ENCODE assay signal across 8 cellular contexts in the genomic region with DNA sequence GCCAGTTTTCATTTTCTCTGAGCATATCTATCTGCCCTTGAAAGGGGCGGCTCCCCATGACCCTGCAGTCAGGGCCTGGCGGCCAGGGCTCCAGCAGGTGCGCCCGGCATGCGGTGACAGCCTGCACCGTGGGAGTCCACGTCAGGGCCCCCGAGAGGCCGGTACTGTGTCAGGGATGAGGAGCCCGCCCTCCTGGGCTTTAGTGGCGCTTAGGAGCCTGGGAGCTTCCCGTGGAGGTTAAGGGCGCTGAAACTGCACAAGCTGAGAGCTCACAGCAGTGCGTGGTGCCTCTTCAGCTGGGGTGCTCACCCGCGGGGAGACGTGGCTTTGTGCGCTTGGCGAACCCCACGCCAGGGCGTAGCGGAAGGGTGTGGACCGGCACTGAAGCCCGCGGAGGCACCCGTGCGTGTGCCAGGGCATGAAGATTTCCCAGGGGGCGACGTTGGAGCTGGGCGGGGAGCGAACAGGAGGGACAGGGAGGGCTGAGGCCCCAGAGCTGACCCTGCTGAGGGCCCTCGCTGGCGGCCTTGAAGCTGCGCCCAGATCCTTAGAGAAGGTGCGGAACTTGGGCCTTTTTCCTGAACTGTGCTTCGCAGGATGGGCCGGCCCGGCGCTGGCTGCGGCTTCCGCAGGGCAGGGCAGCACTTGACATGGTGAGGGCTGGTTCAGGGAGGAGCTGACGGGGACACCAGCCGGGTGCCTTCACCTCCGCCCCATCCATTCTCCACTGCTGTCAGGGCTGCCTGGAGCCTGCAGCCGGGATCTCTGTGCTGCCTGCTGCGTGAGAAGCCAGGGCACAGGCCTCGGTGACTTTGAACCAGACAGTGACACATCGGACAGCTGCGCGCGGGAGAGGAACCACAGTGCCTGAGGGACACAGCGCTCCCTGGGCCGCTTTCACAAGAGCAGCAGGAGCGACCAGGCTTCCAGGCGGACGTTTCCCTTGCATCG. TPM values are rescaled to one million over a fixed set of nuclear protein-coding genes. Genes with fewer than 3 reads are reported as not detected.
DNase-seq lines count a peak whose midpoint lies in the region; ATAC-seq, FAIRE-seq and TF ChIP-seq lines count a peak whose summit lies in the region.

No MANE protein-coding gene starts in this region.

- peaks cover 0 to 7% (median 0%) of the 10 kb centered on the region in 3 donors for H3K4me1 ChIP-seq in pancreas

- no peaks in the 10 kb centered on the region for H3K9me3 ChIP-seq in pancreas

- intact Hi-C loops in pancreas (cut with DNase I) = no loop called here

- WGBS in pancreas, 2 donors = 56 to 64% methylated on average over 56 to 57 of the region's 57 CpGs

- no peaks in the 10 kb centered on the region for H3K27me3 ChIP-seq in pancreas

- H3K27ac ChIP-seq in pancreas = peak overlapping the region in 2 of 4 donors; percentile 18 to 34

- peak; percentile 85 for DNase-seq in MV-4-11 (lab: John Stamatoyannopoulos, UW)
- DNase-seq in activated T-cell treated with anti-CD3 and anti-CD28 coated beads for 24 hours (ENCODE audit: low read depth) = peak; percentile 19
- DNase-seq in fibroblast of mammary gland (ENCODE audit: low read depth) = peak; percentile 36
- DNase-seq in pancreas = peak in 2 of 6 donors; percentile 17 to 67
- no peak for DNase-seq in NCI-H524 treated with DMSO at 0.1 percent for 48 hours (lab: John Stamatoyannopoulos, UW)

- peak; percentile 40 for ATAC-seq in GM18511 (IDR thresholded peaks at IDR 0.05; ENCODE audit: unreplicated experiment)
- ATAC-seq in pancreas = peak in 3 of 4 donors; percentile 35 to 63 (median 58)
- no peak for ATAC-seq in HG02623 (IDR thresholded peaks at IDR 0.05; ENCODE audit: unreplicated experiment)
- ATAC-seq in HG03159 (IDR thresholded peaks at IDR 0.05; ENCODE audit: unreplicated experiment) = no peak

- peak overlapping the region; percentile 37 for H3K4me3 ChIP-seq in fibroblast of mammary gland (ENCODE audit: control insufficient read depth, low read depth, low read length)
- H3K4me3 ChIP-seq in pancreas = peak overlapping the region in 2 of 4 donors; percentile 6 to 42

- no peak for FAIRE-seq in pancreas (lab: Jason Lieb, UNC)

- no peaks in the 10 kb centered on the region for H3K36me3 ChIP-seq in pancreas

- TF ChIP-seq CTCF in fibroblast of mammary gland (conservative IDR thresholded peaks at IDR 0.05; ENCODE audit: control insufficient read depth, insufficient read depth, low read depth, low read length) (no peak), pancreas (IDR thresholded peaks at IDR 0.05) (no peak)

RNA-seq across cellular contexts. Expression of a gene that starts 32.9 kb away (rescaled TPM):
- total RNA-seq in pancreas = not detected
- not detected for polyA plus RNA-seq in pancreas

RNA-seq across cellular contexts. Expression of a gene that starts 33.0 kb away (rescaled TPM):
- 10 to 100 TPM; 32.5 to 55.2 (median 42.7) TPM for total RNA-seq in pancreas
- polyA plus RNA-seq in pancreas = 10 to 100 TPM; 23.1 to 52.8 TPM

Comparison
In these comparisons a context has a peak if more than half of its experiments do, and no peak if none do; other contexts are left out.
1. ATAC-seq: peak in GM18511 (single experiment) and pancreas (3 of 4); none in HG02623 (single experiment) and HG03159 (single experiment).